Comparison of ENCODE assay signal across 1 cellular context in the genomic region with DNA sequence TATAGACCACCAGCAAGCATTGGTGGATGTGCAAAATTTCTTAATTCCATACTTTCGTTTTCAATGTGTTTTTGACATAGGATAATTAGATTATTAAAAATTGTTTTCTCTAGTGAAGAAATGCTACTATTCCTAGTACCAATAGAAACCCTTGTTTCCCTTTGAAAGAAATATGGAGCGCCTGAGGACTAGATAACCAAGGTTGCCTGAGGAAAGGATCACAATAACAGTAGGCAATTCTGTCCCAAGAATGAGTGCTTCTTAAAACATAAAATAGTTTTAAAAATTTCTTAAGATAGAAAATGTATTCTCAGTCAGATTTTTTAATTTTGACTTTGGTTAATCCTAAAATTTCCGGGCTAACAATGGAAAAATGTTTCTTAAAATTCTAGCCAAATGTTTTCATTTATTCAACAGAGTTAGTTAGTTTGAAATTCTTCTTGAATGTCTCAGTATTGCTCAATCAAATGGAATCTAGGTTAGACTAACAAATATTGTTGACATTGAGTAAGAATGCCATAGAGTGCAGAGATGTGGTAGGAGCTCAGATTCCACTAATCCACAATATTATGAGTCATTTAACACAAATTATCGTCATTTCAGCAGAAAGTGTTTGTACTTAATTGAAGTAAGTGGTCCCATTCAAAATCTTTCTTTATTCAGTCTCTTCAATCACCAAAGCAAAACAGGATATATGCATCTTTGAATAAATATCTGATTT.
TF ChIP-seq lines count a peak whose summit lies in the region.

No MANE protein-coding gene starts in this region.

TF ChIP-seq in Ishikawa, 13 proteins besides CTCF, POLR2A, EP300 and RAD21 (continued from another document):
- TF ChIP-seq FOXM1 (IDR thresholded peaks at IDR 0.05; ENCODE audit: borderline replicate concordance, low read depth) = peak; percentile 33; the same call in 1 of the 2 replicates
- TF ChIP-seq USF1 (IDR thresholded peaks at IDR 0.05) = no peak
- TF ChIP-seq TAF1 (IDR thresholded peaks at IDR 0.05; ENCODE audit: low read depth) = no peak
- no peak for TF ChIP-seq MAX (IDR thresholded peaks at IDR 0.05)
- TF ChIP-seq, protein P1, sequence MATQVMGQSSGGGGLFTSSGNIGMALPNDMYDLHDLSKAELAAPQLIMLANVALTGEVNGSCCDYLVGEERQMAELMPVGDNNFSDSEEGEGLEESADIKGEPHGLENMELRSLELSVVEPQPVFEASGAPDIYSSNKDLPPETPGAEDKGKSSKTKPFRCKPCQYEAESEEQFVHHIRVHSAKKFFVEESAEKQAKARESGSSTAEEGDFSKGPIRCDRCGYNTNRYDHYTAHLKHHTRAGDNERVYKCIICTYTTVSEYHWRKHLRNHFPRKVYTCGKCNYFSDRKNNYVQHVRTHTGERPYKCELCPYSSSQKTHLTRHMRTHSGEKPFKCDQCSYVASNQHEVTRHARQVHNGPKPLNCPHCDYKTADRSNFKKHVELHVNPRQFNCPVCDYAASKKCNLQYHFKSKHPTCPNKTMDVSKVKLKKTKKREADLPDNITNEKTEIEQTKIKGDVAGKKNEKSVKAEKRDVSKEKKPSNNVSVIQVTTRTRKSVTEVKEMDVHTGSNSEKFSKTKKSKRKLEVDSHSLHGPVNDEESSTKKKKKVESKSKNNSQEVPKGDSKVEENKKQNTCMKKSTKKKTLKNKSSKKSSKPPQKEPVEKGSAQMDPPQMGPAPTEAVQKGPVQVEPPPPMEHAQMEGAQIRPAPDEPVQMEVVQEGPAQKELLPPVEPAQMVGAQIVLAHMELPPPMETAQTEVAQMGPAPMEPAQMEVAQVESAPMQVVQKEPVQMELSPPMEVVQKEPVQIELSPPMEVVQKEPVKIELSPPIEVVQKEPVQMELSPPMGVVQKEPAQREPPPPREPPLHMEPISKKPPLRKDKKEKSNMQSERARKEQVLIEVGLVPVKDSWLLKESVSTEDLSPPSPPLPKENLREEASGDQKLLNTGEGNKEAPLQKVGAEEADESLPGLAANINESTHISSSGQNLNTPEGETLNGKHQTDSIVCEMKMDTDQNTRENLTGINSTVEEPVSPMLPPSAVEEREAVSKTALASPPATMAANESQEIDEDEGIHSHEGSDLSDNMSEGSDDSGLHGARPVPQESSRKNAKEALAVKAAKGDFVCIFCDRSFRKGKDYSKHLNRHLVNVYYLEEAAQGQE (IDR thresholded peaks at IDR 0.05; ENCODE audit: low read depth) = no peak
- no peak for TF ChIP-seq TCF12 (IDR thresholded peaks at IDR 0.05; ENCODE audit: low read depth)
